In the genomic region with DNA sequence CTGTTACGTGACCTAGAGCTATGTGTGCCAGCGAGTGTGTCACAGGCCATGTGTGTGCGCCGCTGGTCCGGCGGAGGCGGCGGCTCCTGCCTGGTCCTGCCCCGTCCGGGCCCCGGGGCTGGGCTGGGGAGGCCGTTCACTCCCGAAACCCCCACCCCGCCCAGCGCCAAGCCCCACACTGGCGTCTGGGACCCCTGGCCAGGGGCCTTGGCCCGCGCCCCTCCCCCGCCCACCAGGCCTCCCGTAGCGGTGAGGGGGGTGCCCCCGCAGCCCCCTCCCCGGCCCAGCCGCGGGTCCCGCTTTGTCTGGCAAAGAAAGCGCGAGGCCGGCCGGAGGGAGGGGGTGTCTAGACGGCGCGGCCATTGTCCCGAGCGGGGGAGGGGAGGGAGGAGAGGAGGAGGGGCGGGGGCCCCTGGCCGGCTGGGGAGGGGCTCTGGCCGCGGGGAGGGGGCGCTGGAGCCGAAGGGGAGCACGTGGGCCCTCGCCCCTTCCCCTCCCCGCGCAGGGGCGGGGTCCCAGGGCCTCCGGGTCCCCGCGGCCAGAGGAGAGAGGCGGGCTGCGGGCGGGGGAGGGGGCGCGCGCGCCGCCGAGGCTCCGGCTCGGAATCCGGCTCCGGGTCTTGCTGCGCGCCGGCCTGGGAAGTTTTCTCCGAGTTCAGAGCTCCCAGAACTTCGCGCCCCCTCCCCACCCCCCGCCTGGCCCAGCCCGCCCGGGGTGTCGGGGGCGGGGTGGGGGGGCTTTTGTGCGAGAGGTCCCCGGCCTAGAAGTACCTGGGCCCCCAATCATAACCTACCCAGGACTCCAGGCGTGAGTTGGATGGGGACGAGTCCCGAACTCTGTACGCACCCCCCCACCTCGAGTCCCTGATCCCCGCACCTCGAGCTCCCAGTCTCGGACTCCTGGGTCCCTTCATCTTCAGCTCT, we compare ENCODE assay signal across 9 cellular contexts. TPM values are rescaled to one million over a fixed set of nuclear protein-coding genes. Genes with fewer than 3 reads are reported as not detected.
A peak's percentile ranks its signal among the peaks of the same experiment; 100 is the strongest.
DNase-seq lines count a peak whose midpoint lies in the region; ATAC-seq, FAIRE-seq and TF ChIP-seq lines count a peak whose summit lies in the region.
"Had no signal": no experiment of that assay in that cellular context is flagged by ENCODE, and none has a peak within 500 bp of the region (broad histone marks: within the 10 kb centered on the region; RNA-seq: fewer than 3 reads in every experiment).

No MANE protein-coding gene starts in this region.

- whole genome bisulfite sequencing in A549 (ENCODE audit: missing lambda C conversion rate) = 24% methylated on average over 11 of the region's 83 CpGs
- WGBS in mesendoderm (ENCODE audit: extremely low coverage, insufficient coverage, low lambda C conversion rate) = no CpG with 5 or more reads among the region's 83 CpGs

- peak overlapping the region; percentile 80 for H3K9ac ChIP-seq in HUES6 (ENCODE audit: low read length)
- H3K9ac ChIP-seq in mesendoderm (ENCODE audit: low read length) = peak overlapping the region; percentile 84

- H2BK15ac ChIP-seq in mesendoderm (replicated peaks; ENCODE audit: low read depth) = no peak overlapping the region

- H4K8ac ChIP-seq in mesendoderm (ENCODE audit: low read depth, low read length) = no peak overlapping the region

- no peak overlapping the region for H2AFZ ChIP-seq in OCI-LY7 (ENCODE audit: low read length)

- POLR2A ChIA-PET in A549 (lab: Yijun Ruan, JAX) (no interaction called here), OCI-LY7 (lab: Charles Lee) (no interaction called here)

- H3K9me2 ChIP-seq in OCI-LY7 (ENCODE audit: insufficient read depth, low read length) = no peaks in the 10 kb centered on the region

- H3K9me3 ChIP-seq in A549 (no peaks in the 10 kb centered on the region), HUES6 (ENCODE audit: control insufficient read depth, insufficient read depth, low read depth, low read length) (no peaks in the 10 kb centered on the region), OCI-LY7 (ENCODE audit: low read length) (no peaks in the 10 kb centered on the region)

- no peak for TF ChIP-seq POLR2A in A549 (IDR thresholded peaks at IDR 0.05; ENCODE audit: low read length)

- TF ChIP-seq CTCF in A549 (IDR thresholded peaks at IDR 0.05) (no peak), coronary artery (IDR thresholded peaks at IDR 0.05) (no peak), OCI-LY7 (conservative IDR thresholded peaks at IDR 0.05; ENCODE audit: low read length) (no peak)

- peak overlapping the region; percentile 66 for H3K23ac ChIP-seq in mesendoderm (ENCODE audit: low read length)

- no peaks in the 10 kb centered on the region for H4K20me1 ChIP-seq in OCI-LY7 (ENCODE audit: insufficient read depth, low read length)

- TF ChIP-seq RAD21 in A549 (conservative IDR thresholded peaks at IDR 0.05 in 1 of 2, IDR thresholded peaks at IDR 0.05 in 1 of 2) = no peak

- no peak for ATAC-seq in A549
- ATAC-seq in GM21576 (IDR thresholded peaks at IDR 0.05; ENCODE audit: unreplicated experiment) = no peak
- ATAC-seq in GM18858 (IDR thresholded peaks at IDR 0.05; ENCODE audit: unreplicated experiment) = no peak

- H3K4me3 ChIP-seq in A549 = peak overlapping the region; percentile 68
- H3K4me3 ChIP-seq in HUES6 (ENCODE audit: low read depth, low read length) = peak overlapping the region; percentile 97
- peak overlapping the region; percentile 96 for H3K4me3 ChIP-seq in coronary artery
- peak overlapping the region; percentile 89 for H3K4me3 ChIP-seq in mesendoderm (ENCODE audit: low read length)
- H3K4me3 ChIP-seq in OCI-LY7 (ENCODE audit: low read depth, low read length, poor library complexity, severe bottlenecking) = no peak overlapping the region

- H4K5ac ChIP-seq in mesendoderm (ENCODE audit: low read length) = no peak overlapping the region

- H3K79me2 ChIP-seq in mesendoderm (ENCODE audit: control insufficient read depth, insufficient read depth, low read length) (peaks cover 9% of the 10 kb centered on the region), OCI-LY7 (ENCODE audit: insufficient read depth, low read depth, low read length) (no peaks in the 10 kb centered on the region)

- H3K27ac ChIP-seq in A549 = peak overlapping the region; percentile 67 to 96
- H3K27ac ChIP-seq in HUES6 (ENCODE audit: low read depth, low read length) = peak overlapping the region; percentile 87
- H3K27ac ChIP-seq in coronary artery = peak overlapping the region; percentile 96 to 99
- H3K27ac ChIP-seq in mesendoderm (ENCODE audit: low read depth, low read length) = peak overlapping the region; percentile 39
- H3K27ac ChIP-seq in OCI-LY7 (ENCODE audit: low read depth, low read length, poor library complexity, severe bottlenecking) = no peak overlapping the region

- H2BK5ac ChIP-seq in mesendoderm (ENCODE audit: low read length) = no peak overlapping the region

- peak overlapping the region; percentile 88 for H3K4ac ChIP-seq in mesendoderm (ENCODE audit: low read depth, low read length)

- TF ChIP-seq EP300 in A549 (IDR thresholded peaks at IDR 0.05) = no peak

- H3K4me1 ChIP-seq in A549 = peaks cover 18% of the 10 kb centered on the region
- H3K4me1 ChIP-seq in HUES6 (ENCODE audit: control insufficient read depth, insufficient read depth, low read length) = peaks cover 10% of the 10 kb centered on the region
- no peaks in the 10 kb centered on the region for H3K4me1 ChIP-seq in mesendoderm (ENCODE audit: control insufficient read depth, low read depth, low read length)
- peaks cover 21% of the 10 kb centered on the region for H3K4me1 ChIP-seq in OCI-LY7 (ENCODE audit: insufficient read depth, low read length, poor library complexity, severe bottlenecking)

- H3K27me3 ChIP-seq in HUES6 (ENCODE audit: control insufficient read depth, insufficient read depth, low read length) (no peaks in the 10 kb centered on the region), mesendoderm (ENCODE audit: insufficient read depth, low read length, poor library complexity) (no peaks in the 10 kb centered on the region)

- no peak overlapping the region for H2AK5ac ChIP-seq in mesendoderm (ENCODE audit: low read length)

- H3K56ac ChIP-seq in mesendoderm (ENCODE audit: low read length) = peak overlapping the region; percentile 89

- peak overlapping the region; percentile 89 for H2BK120ac ChIP-seq in mesendoderm (ENCODE audit: low read depth, low read length)

- H3K4me2 ChIP-seq in A549 = peak overlapping the region; percentile 80
- peak overlapping the region; percentile 75 for H3K4me2 ChIP-seq in mesendoderm (ENCODE audit: low read length)
- no peak overlapping the region for H3K4me2 ChIP-seq in OCI-LY7 (ENCODE audit: low read length)

- H3K36me3 ChIP-seq in HUES6 (ENCODE audit: control insufficient read depth, insufficient read depth, low read length) (peaks cover 19% of the 10 kb centered on the region), mesendoderm (ENCODE audit: control insufficient read depth, insufficient read depth, low read length) (no peaks in the 10 kb centered on the region), OCI-LY7 (ENCODE audit: insufficient read depth, low read length) (no peaks in the 10 kb centered on the region)

- CTCF ChIA-PET in A549 (lab: Yijun Ruan, JAX) = no interaction called here
- CTCF ChIA-PET in OCI-LY7 (lab: Charles Lee; ENCODE audit: unreplicated experiment) = no interaction called here

- intact Hi-C loops in OCI-LY7 (cut with micrococcal nuclease; ENCODE audit: unreplicated experiment) = no loop called here

- no TSS peak for BruUV-seq in OCI-LY7 (replicated peaks; lab: Mats Ljungman, UMichigan)

- H3K79me1 ChIP-seq in mesendoderm (ENCODE audit: low read length) = peaks cover 11% of the 10 kb centered on the region

- H3K18ac ChIP-seq in mesendoderm (ENCODE audit: low read length) = peak overlapping the region; percentile 97

- DNase-seq in A549 (ENCODE audit: low read depth in 1 of 2, low spot score in 1 of 2) (no peak), coronary artery (ENCODE audit: low spot score) (no peak), mesendoderm (peak; percentile 89), NCI-H1436 (lab: John Stamatoyannopoulos, UW) (no peak), OCI-LY7 (ENCODE audit: low spot score) (no peak)

- no peak for FAIRE-seq in A549 (lab: Jason Lieb, UNC)
- FAIRE-seq: islet of Langerhans had no signal

TF ChIP-seq in A549, 52 proteins besides CTCF, POLR2A, EP300 and RAD21 (continues in another document):
- TF ChIP-seq CBX8 (IDR thresholded peaks at IDR 0.05) (no peak), EHF (CRISPR knock-in tag; IDR thresholded peaks at IDR 0.05) (no peak), GATA3 (IDR thresholded peaks at IDR 0.05; ENCODE audit: borderline replicate concordance) (no peak), RNF2 (IDR thresholded peaks at IDR 0.05; ENCODE audit: borderline replicate concordance, low read depth) (no peak), POLR2AphosphoS2 (conservative IDR thresholded peaks at IDR 0.05; ENCODE audit: low read length) (no peak), CBX2 (IDR thresholded peaks at IDR 0.05; ENCODE audit: borderline replicate concordance, low read depth) (no peak), CHD2 (IDR thresholded peaks at IDR 0.05; ENCODE audit: low read length, partially characterized antibody) (no peak), HEYL (CRISPR knock-in tag; IDR thresholded peaks at IDR 0.05) (no peak), E2F6 (IDR thresholded peaks at IDR 0.05; ENCODE audit: borderline replicate concordance, low read depth) (no peak)

RNA-seq across cellular contexts. Expression of gene NOTCH3, which starts 0.9 kb away (rescaled TPM):
- 14.7 and 21.3 TPM in 2 replicates for polyA plus RNA-seq in A549 (2011; rRNA removed)
- polyA plus RNA-seq in A549 (2012; cell fraction: cytosol; rRNA removed) = 10.3 and 14.2 TPM in 2 replicates
- 21.9 and 40.9 TPM in 2 replicates for polyA plus RNA-seq in A549 (2012; cell fraction: nucleus; rRNA removed)
- 6.4 to 9.5 TPM (median 6.9 TPM) in 3 replicates for polyA plus RNA-seq in A549 (2017; fragmentation: RNase III; extraction: RNeasy Plus Mini Kit Qiagen cat#74134 plus additional on column Dnase treatment)
- polyA minus RNA-seq in A549 (2011; rRNA and poly(A)+ RNA removed) = 46.6 and 49.9 TPM in 2 replicates
- 22.0 TPM for polyA plus RNA-seq in mesendoderm (2013, experiment 1 of 2)
- polyA plus RNA-seq in mesendoderm (2013, experiment 2 of 2) = 22.6 TPM
- not detected in 2 replicates for total RNA-seq in OCI-LY7 (2014; rRNA removed; shearing (Covaris generic))
- total RNA-seq in OCI-LY7 (2022) = 0.25 and 0.28 TPM in 2 replicates

RNA-seq across cellular contexts. Expression of gene EPHX3, which starts 32.3 kb away (rescaled TPM):
- polyA plus RNA-seq in A549 (2011; rRNA removed) = 0.12 and 0.29 TPM in 2 replicates
- polyA plus RNA-seq in A549 (2012; cell fraction: cytosol; rRNA removed) = 0.21 and 0.22 TPM in 2 replicates
- 1.5 and 1.7 TPM in 2 replicates for polyA plus RNA-seq in A549 (2012; cell fraction: nucleus; rRNA removed)
- polyA plus RNA-seq in A549 (2017; fragmentation: RNase III; extraction: RNeasy Plus Mini Kit Qiagen cat#74134 plus additional on column Dnase treatment) = 0.05 to 0.08 TPM (median 0.08 TPM) in 3 replicates
- polyA minus RNA-seq in A549 (2011; rRNA and poly(A)+ RNA removed) = 0.29 and 0.91 TPM in 2 replicates
- 20.0 TPM for polyA plus RNA-seq in mesendoderm (2013, experiment 1 of 2)
- polyA plus RNA-seq in mesendoderm (2013, experiment 2 of 2) = 20.1 TPM
- total RNA-seq in OCI-LY7 (2014; rRNA removed; shearing (Covaris generic)) = 0.08 and 0.25 TPM in 2 replicates
- 0.67 and 0.74 TPM in 2 replicates for total RNA-seq in OCI-LY7 (2022)
